Comparison of ENCODE assay signal across 1 cellular context in the genomic region with DNA sequence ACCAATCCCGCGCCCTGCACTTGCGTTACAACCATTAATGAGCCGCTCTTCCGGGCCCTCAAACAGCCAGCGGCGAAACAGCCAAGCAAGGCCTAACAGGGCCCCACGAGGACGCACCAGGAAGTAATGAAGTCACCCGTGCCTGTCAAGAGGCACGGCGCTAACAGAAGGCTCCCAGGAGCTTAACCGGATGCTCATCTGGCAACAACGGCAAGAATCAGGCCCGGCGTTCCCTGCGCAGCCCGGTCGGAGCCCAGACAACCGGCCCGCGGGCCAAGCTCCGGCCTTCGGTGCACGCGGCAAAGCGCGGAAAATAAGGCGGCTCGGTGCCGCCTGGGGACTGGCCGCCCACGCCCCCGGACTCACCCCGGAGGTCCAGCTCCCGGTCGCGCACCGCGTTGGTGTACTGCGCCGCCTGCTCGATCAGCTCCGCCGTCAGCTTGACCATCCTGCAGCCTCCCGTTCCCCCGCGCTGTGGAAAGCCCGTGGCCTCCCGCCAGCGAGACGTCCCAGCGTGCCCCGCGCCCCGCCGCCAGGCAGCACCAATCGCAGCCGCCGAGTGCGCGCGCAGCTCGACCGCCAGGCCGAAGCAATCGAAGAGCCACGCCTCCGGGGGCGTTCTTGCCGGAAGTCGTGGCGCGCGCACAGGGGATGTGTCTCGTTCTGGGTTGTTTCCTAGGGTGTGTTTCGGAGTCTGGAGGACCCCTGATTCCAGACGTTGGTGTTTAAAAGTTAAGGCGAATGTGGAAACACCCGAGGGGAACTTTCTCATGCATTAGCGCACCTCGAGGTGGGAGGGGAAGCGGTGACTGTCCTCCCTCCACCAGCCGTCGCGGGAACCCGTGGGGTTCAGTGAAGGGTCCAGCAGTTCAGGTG.
TF ChIP-seq lines count a peak whose summit lies in the region.

A gene (minus strand): TSS at position 518 of the 876 bp plus-strand sequence. CDS start 70 bp downstream, at position 448.

TF ChIP-seq in K562, 482 proteins besides CTCF, POLR2A, EP300 and RAD21 (continued from another document and continues in another):
- TF ChIP-seq, protein P1, sequence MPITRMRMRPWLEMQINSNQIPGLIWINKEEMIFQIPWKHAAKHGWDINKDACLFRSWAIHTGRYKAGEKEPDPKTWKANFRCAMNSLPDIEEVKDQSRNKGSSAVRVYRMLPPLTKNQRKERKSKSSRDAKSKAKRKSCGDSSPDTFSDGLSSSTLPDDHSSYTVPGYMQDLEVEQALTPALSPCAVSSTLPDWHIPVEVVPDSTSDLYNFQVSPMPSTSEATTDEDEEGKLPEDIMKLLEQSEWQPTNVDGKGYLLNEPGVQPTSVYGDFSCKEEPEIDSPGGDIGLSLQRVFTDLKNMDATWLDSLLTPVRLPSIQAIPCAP (CRISPR knock-in tag; IDR thresholded peaks at IDR 0.05; ENCODE audit: borderline replicate concordance) = peak; percentile 72; the same call in 1 of the 2 replicates
- 0 out of 2 replicates have a peak, but pooled peaks have one; percentile 42 for TF ChIP-seq SMAD3 (CRISPR knock-in tag; conservative IDR thresholded peaks at IDR 0.05)
- TF ChIP-seq PCBP2 (IDR thresholded peaks at IDR 0.05; ENCODE audit: low read depth, low read length, poor library complexity, severe bottlenecking) = no peak
- TF ChIP-seq, protein P2, sequence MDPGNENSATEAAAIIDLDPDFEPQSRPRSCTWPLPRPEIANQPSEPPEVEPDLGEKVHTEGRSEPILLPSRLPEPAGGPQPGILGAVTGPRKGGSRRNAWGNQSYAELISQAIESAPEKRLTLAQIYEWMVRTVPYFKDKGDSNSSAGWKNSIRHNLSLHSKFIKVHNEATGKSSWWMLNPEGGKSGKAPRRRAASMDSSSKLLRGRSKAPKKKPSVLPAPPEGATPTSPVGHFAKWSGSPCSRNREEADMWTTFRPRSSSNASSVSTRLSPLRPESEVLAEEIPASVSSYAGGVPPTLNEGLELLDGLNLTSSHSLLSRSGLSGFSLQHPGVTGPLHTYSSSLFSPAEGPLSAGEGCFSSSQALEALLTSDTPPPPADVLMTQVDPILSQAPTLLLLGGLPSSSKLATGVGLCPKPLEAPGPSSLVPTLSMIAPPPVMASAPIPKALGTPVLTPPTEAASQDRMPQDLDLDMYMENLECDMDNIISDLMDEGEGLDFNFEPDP (CRISPR knock-in tag; IDR thresholded peaks at IDR 0.05) = no peak
- TF ChIP-seq HOXB6 (CRISPR knock-in tag; IDR thresholded peaks at IDR 0.05; ENCODE audit: borderline replicate concordance) = no peak
- TF ChIP-seq, protein P3, sequence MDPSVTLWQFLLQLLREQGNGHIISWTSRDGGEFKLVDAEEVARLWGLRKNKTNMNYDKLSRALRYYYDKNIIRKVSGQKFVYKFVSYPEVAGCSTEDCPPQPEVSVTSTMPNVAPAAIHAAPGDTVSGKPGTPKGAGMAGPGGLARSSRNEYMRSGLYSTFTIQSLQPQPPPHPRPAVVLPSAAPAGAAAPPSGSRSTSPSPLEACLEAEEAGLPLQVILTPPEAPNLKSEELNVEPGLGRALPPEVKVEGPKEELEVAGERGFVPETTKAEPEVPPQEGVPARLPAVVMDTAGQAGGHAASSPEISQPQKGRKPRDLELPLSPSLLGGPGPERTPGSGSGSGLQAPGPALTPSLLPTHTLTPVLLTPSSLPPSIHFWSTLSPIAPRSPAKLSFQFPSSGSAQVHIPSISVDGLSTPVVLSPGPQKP (CRISPR knock-in tag; IDR thresholded peaks at IDR 0.05) = no peak
- TF ChIP-seq, protein P4, sequence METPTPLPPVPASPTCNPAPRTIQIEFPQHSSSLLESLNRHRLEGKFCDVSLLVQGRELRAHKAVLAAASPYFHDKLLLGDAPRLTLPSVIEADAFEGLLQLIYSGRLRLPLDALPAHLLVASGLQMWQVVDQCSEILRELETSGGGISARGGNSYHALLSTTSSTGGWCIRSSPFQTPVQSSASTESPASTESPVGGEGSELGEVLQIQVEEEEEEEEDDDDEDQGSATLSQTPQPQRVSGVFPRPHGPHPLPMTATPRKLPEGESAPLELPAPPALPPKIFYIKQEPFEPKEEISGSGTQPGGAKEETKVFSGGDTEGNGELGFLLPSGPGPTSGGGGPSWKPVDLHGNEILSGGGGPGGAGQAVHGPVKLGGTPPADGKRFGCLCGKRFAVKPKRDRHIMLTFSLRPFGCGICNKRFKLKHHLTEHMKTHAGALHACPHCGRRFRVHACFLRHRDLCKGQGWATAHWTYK (CRISPR knock-in tag; IDR thresholded peaks at IDR 0.05) = peak; percentile 82
- no peak for TF ChIP-seq EZH2 (IDR thresholded peaks at IDR 0.05; ENCODE audit: borderline replicate concordance, low read depth, low read length)
- no peak for TF ChIP-seq KAT2B (IDR thresholded peaks at IDR 0.05; ENCODE audit: low read depth, low read length)
- TF ChIP-seq ZNF197 (CRISPR knock-in tag; IDR thresholded peaks at IDR 0.05; ENCODE audit: low read depth) = no peak
- TF ChIP-seq MBD2 (IDR thresholded peaks at IDR 0.05; ENCODE audit: borderline replicate concordance, low read depth) = 0 out of 2 replicates have a peak, but pooled peaks have one; percentile 47
- TF ChIP-seq XRCC5 (IDR thresholded peaks at IDR 0.05; ENCODE audit: low read depth, low read length) = peak; percentile 97
- TF ChIP-seq KLF6 (CRISPR knock-in tag; IDR thresholded peaks at IDR 0.05; ENCODE audit: borderline replicate concordance) = no peak
- peak; percentile 86 for TF ChIP-seq SUPT5H (IDR thresholded peaks at IDR 0.05)
- TF ChIP-seq SAFB2 (IDR thresholded peaks at IDR 0.05; ENCODE audit: borderline replicate concordance, low read depth, low read length, severe bottlenecking) = no peak
- TF ChIP-seq ETS2 (tag; IDR thresholded peaks at IDR 0.05; ENCODE audit: borderline replicate concordance, poor library complexity, severe bottlenecking) = no peak
- peak; percentile 70 for TF ChIP-seq KDM5B (IDR thresholded peaks at IDR 0.05; ENCODE audit: insufficient replicate concordance, low read depth, low read length)
- TF ChIP-seq, protein P5, sequence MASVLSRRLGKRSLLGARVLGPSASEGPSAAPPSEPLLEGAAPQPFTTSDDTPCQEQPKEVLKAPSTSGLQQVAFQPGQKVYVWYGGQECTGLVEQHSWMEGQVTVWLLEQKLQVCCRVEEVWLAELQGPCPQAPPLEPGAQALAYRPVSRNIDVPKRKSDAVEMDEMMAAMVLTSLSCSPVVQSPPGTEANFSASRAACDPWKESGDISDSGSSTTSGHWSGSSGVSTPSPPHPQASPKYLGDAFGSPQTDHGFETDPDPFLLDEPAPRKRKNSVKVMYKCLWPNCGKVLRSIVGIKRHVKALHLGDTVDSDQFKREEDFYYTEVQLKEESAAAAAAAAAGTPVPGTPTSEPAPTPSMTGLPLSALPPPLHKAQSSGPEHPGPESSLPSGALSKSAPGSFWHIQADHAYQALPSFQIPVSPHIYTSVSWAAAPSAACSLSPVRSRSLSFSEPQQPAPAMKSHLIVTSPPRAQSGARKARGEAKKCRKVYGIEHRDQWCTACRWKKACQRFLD (CRISPR knock-in tag; IDR thresholded peaks at IDR 0.05) = 0 out of 2 replicates have a peak, but pooled peaks have one; percentile 20
- TF ChIP-seq, protein P6, sequence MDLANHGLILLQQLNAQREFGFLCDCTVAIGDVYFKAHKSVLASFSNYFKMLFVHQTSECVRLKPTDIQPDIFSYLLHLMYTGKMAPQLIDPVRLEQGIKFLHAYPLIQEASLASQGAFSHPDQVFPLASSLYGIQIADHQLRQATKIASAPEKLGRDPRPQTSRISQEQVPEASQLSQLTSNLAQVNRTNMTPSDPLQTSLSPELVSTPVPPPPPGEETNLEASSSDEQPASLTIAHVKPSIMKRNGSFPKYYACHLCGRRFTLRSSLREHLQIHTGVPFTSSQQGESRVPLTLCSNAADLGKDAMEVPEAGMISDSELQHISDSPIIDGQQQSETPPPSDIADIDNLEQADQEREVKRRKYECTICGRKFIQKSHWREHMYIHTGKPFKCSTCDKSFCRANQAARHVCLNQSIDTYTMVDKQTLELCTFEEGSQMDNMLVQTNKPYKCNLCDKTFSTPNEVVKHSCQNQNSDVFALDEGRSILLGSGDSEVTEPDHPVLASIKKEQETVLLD (IDR thresholded peaks at IDR 0.05) = no peak
- TF ChIP-seq, protein P7, sequence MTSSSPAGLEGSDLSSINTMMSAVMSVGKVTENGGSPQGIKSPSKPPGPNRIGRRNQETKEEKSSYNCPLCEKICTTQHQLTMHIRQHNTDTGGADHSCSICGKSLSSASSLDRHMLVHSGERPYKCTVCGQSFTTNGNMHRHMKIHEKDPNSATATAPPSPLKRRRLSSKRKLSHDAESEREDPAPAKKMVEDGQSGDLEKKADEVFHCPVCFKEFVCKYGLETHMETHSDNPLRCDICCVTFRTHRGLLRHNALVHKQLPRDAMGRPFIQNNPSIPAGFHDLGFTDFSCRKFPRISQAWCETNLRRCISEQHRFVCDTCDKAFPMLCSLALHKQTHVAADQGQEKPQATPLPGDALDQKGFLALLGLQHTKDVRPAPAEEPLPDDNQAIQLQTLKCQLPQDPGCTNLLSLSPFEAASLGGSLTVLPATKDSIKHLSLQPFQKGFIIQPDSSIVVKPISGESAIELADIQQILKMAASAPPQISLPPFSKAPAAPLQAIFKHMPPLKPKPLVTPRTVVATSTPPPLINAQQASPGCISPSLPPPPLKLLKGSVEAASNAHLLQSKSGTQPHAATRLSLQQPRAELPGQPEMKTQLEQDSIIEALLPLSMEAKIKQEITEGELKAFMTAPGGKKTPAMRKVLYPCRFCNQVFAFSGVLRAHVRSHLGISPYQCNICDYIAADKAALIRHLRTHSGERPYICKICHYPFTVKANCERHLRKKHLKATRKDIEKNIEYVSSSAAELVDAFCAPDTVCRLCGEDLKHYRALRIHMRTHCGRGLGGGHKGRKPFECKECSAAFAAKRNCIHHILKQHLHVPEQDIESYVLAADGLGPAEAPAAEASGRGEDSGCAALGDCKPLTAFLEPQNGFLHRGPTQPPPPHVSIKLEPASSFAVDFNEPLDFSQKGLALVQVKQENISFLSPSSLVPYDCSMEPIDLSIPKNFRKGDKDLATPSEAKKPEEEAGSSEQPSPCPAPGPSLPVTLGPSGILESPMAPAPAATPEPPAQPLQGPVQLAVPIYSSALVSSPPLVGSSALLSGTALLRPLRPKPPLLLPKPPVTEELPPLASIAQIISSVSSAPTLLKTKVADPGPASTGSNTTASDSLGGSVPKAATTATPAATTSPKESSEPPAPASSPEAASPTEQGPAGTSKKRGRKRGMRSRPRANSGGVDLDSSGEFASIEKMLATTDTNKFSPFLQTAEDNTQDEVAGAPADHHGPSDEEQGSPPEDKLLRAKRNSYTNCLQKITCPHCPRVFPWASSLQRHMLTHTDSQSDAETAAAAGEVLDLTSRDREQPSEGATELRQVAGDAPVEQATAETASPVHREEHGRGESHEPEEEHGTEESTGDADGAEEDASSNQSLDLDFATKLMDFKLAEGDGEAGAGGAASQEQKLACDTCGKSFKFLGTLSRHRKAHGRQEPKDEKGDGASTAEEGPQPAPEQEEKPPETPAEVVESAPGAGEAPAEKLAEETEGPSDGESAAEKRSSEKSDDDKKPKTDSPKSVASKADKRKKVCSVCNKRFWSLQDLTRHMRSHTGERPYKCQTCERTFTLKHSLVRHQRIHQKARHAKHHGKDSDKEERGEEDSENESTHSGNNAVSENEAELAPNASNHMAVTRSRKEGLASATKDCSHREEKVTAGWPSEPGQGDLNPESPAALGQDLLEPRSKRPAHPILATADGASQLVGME (CRISPR knock-in tag; IDR thresholded peaks at IDR 0.05) = 0 out of 2 replicates have a peak, but pooled peaks have one; percentile 48
- no peak for TF ChIP-seq PRPF4 (IDR thresholded peaks at IDR 0.05; ENCODE audit: insufficient read depth, low read depth, low read length, poor library complexity, severe bottlenecking)
- TF ChIP-seq ZNF695 (CRISPR knock-in tag; IDR thresholded peaks at IDR 0.05) = no peak
- peak; percentile 94 for TF ChIP-seq ZFX (CRISPR knock-in tag; IDR thresholded peaks at IDR 0.05)
- TF ChIP-seq, protein P8, sequence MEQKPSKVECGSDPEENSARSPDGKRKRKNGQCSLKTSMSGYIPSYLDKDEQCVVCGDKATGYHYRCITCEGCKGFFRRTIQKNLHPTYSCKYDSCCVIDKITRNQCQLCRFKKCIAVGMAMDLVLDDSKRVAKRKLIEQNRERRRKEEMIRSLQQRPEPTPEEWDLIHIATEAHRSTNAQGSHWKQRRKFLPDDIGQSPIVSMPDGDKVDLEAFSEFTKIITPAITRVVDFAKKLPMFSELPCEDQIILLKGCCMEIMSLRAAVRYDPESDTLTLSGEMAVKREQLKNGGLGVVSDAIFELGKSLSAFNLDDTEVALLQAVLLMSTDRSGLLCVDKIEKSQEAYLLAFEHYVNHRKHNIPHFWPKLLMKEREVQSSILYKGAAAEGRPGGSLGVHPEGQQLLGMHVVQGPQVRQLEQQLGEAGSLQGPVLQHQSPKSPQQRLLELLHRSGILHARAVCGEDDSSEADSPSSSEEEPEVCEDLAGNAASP (IDR thresholded peaks at IDR 0.05) = no peak
- no peak for TF ChIP-seq PHB (CRISPR knock-in tag; IDR thresholded peaks at IDR 0.05)
- TF ChIP-seq RFX7 (CRISPR knock-in tag; IDR thresholded peaks at IDR 0.05) = no peak
- no peak for TF ChIP-seq HNRNPK (IDR thresholded peaks at IDR 0.05; ENCODE audit: low read depth, low read length, poor library complexity, severe bottlenecking)
- TF ChIP-seq NFATC3 (IDR thresholded peaks at IDR 0.05) = no peak
- TF ChIP-seq, protein P9, sequence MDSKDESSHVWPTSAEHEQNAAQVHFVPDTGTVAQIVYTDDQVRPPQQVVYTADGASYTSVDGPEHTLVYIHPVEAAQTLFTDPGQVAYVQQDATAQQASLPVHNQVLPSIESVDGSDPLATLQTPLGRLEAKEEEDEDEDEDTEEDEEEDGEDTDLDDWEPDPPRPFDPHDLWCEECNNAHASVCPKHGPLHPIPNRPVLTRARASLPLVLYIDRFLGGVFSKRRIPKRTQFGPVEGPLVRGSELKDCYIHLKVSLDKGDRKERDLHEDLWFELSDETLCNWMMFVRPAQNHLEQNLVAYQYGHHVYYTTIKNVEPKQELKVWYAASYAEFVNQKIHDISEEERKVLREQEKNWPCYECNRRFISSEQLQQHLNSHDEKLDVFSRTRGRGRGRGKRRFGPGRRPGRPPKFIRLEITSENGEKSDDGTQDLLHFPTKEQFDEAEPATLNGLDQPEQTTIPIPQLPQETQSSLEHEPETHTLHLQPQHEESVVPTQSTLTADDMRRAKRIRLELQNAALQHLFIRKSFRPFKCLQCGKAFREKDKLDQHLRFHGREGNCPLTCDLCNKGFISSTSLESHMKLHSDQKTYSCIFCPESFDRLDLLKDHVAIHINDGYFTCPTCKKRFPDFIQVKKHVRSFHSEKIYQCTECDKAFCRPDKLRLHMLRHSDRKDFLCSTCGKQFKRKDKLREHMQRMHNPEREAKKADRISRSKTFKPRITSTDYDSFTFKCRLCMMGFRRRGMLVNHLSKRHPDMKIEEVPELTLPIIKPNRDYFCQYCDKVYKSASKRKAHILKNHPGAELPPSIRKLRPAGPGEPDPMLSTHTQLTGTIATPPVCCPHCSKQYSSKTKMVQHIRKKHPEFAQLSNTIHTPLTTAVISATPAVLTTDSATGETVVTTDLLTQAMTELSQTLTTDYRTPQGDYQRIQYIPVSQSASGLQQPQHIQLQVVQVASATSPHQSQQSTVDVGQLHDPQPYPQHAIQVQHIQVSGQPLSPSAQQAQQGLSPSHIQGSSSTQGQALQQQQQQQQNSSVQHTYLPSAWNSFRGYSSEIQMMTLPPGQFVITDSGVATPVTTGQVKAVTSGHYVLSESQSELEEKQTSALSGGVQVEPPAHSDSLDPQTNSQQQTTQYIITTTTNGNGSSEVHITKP (IDR thresholded peaks at IDR 0.05; ENCODE audit: partially characterized antibody) = peak; percentile 23
- no peak for TF ChIP-seq SNIP1 (IDR thresholded peaks at IDR 0.05; ENCODE audit: low read depth)
- no peak for TF ChIP-seq GTF2A2 (tag; IDR thresholded peaks at IDR 0.05)
